15 cellular contexts compared by ENCODE assay signal in genomic region chr17:3528604-3529511, GRCh38. TPM values are rescaled to one million over a fixed set of nuclear protein-coding genes. Genes with fewer than 3 reads are reported as not detected.
DNase-seq lines count a peak whose midpoint lies in the region; ATAC-seq and TF ChIP-seq lines count a peak whose summit lies in the region.
"Had no signal": no experiment of that assay in that cellular context is flagged by ENCODE, and none has a peak within 500 bp of the region (broad histone marks: within the 10 kb centered on the region; RNA-seq: fewer than 3 reads in every experiment).

No MANE protein-coding gene starts in this region.

- H3K9me3 ChIP-seq in PC-9 (ENCODE audit: insufficient read depth, low read depth) (no peaks in the 10 kb centered on the region), ovary (no peaks in the 10 kb centered on the region), OCI-LY7 (ENCODE audit: low read length) (no peaks in the 10 kb centered on the region)
- H3K9me3 ChIP-seq: colonic mucosa, Peyer's patch had no signal

- H3K4me3 ChIP-seq in PC-9 (no peak overlapping the region), ovary (no peak overlapping the region), OCI-LY7 (ENCODE audit: low read depth, low read length, poor library complexity, severe bottlenecking) (no peak overlapping the region)
- H3K4me3 ChIP-seq: colonic mucosa, Peyer's patch had no signal

- H3K36me3 ChIP-seq in PC-9 (ENCODE audit: low read depth) (no peaks in the 10 kb centered on the region), ovary (no peaks in the 10 kb centered on the region), OCI-LY7 (ENCODE audit: insufficient read depth, low read length) (no peaks in the 10 kb centered on the region)
- H3K36me3 ChIP-seq: colonic mucosa, Peyer's patch had no signal

- TF ChIP-seq EP300 in ovary (IDR thresholded peaks at IDR 0.05) = no peak

- H3K4me1 ChIP-seq in PC-9 (replicated peaks; ENCODE audit: insufficient read depth) = peaks cover 6% of the 10 kb centered on the region; the same call in 1 of the 2 replicates
- peaks cover 18% of the 10 kb centered on the region for H3K4me1 ChIP-seq in ovary (ENCODE audit: insufficient read depth)
- no peaks in the 10 kb centered on the region for H3K4me1 ChIP-seq in OCI-LY7 (ENCODE audit: insufficient read depth, low read length, poor library complexity, severe bottlenecking)
- H3K4me1 ChIP-seq: colonic mucosa had no signal

- BruUV-seq in PC-9 (replicated peaks; lab: Mats Ljungman, UMichigan) = no TSS peak
- BruUV-seq in OCI-LY7 (replicated peaks; lab: Mats Ljungman, UMichigan) = no TSS peak

- H3K27me3 ChIP-seq in PC-9 (ENCODE audit: insufficient read depth, low read depth) (no peaks in the 10 kb centered on the region), ovary (no peaks in the 10 kb centered on the region)
- H3K27me3 ChIP-seq: colonic mucosa, Peyer's patch had no signal

- no peak for TF ChIP-seq POLR2A in ovary (IDR thresholded peaks at IDR 0.05)

- CTCF ChIA-PET in PC-9 (lab: Charles Lee) (no interaction called here), OCI-LY7 (lab: Charles Lee; ENCODE audit: unreplicated experiment) (no interaction called here)

- POLR2A ChIA-PET in PC-9 (lab: Charles Lee; ENCODE audit: unreplicated experiment) (no interaction called here), OCI-LY7 (lab: Charles Lee) (no interaction called here)

- intact Hi-C loops in PC-9 (cut with micrococcal nuclease; ENCODE audit: unreplicated experiment) (no loop called here), ovary (cut with DNase I) (no loop called here), OCI-LY7 (cut with micrococcal nuclease; ENCODE audit: unreplicated experiment) (no loop called here)

- 42 to 70% (median 53%) methylated on average over 21 of the region's 21 CpGs for WGBS in ovary, 3 donors

- ATAC-seq in esophagus mucosa (peak; percentile 51), GM21786 (IDR thresholded peaks at IDR 0.05; ENCODE audit: unreplicated experiment) (no peak)

- TF ChIP-seq CTCF in PC-9 (conservative IDR thresholded peaks at IDR 0.05) (no peak), ovary (IDR thresholded peaks at IDR 0.05) (no peak), OCI-LY7 (conservative IDR thresholded peaks at IDR 0.05; ENCODE audit: low read length) (no peak)

- H3K4me2 ChIP-seq in PC-9 (peak overlapping the region; percentile 42), OCI-LY7 (ENCODE audit: low read length) (no peak overlapping the region)
- H3K4me2 ChIP-seq: KMS-11 had no signal

- H3K27ac ChIP-seq in PC-9 = no peak overlapping the region
- H3K27ac ChIP-seq in ovary = peak overlapping the region in 1 of 2 donors; percentile 75
- no peak overlapping the region for H3K27ac ChIP-seq in OCI-LY7 (ENCODE audit: low read depth, low read length, poor library complexity, severe bottlenecking)
- H3K27ac ChIP-seq: colonic mucosa, KMS-11 had no signal

- H3K79me2 ChIP-seq in PC-9 (ENCODE audit: low read depth) (no peaks in the 10 kb centered on the region), OCI-LY7 (ENCODE audit: insufficient read depth, low read depth, low read length) (no peaks in the 10 kb centered on the region)

- H2AFZ ChIP-seq in PC-9 (no peak overlapping the region), OCI-LY7 (ENCODE audit: low read length) (no peak overlapping the region)

- H4K20me1 ChIP-seq in PC-9 (ENCODE audit: insufficient read depth) = no peaks in the 10 kb centered on the region
- no peaks in the 10 kb centered on the region for H4K20me1 ChIP-seq in OCI-LY7 (ENCODE audit: insufficient read depth, low read length)

- DNase-seq in Daoy (ENCODE audit: low read depth) = peak; percentile 57
- peak; percentile 58 to 62 for DNase-seq in PC-9
- DNase-seq in ovary = peak in 3 of 5 donors; percentile 21 to 48 (median 29)
- no peak for DNase-seq in NCI-H526 treated with DMSO at 0.1 percent for 48 hours (lab: John Stamatoyannopoulos, UW)
- DNase-seq in OCI-LY7 (ENCODE audit: low spot score) = no peak
- no peak for DNase-seq in CD1c-positive myeloid dendritic cell (ENCODE audit: extremely low spot score)
- DNase-seq: colonic mucosa; foreskin melanocyte; NCI-H2171 treated with DMSO at 0.1 percent for 48 hours; Peyer's patch; stimulated activated CD4-positive, alpha-beta T cell treated with anti-CD3 and anti-CD28 coated beads, Interleukin-2, amount 100 ng/mL, for 24 hours had no signal

- no peaks in the 10 kb centered on the region for H3F3A ChIP-seq in PC-9 (ENCODE audit: insufficient read depth, low read depth)

- no peaks in the 10 kb centered on the region for H3K9me2 ChIP-seq in PC-9 (ENCODE audit: insufficient read depth)
- H3K9me2 ChIP-seq in OCI-LY7 (ENCODE audit: insufficient read depth, low read length) = no peaks in the 10 kb centered on the region

RNA-seq across cellular contexts. Expression of gene TRPV3, which starts 28.8 kb away (rescaled TPM):
- total RNA-seq in Daoy (2014; rRNA removed; shearing (Covaris generic)) = 0.42 and 0.97 TPM in 2 replicates
- 1.5 and 1.9 TPM in 2 replicates for total RNA-seq in PC-9 (2021)
- 1.3 TPM for total RNA-seq in esophagus mucosa
- total RNA-seq in ovary = 1 to 10 TPM in 5 of 7 donors, under 1 TPM in 2; 0.12 to 5.8 (median 2.2) TPM
- 1 to 10 TPM in 1 of 2 donors, under 1 TPM in 1; 0.85 to 1.3 TPM for polyA plus RNA-seq in ovary
- total RNA-seq in OCI-LY7 (2014; rRNA removed; shearing (Covaris generic)) = not detected in 2 replicates
- total RNA-seq in OCI-LY7 (2022) = 0.06 TPM in 1 of 2 replicates, not detected in the other

RNA-seq across cellular contexts. Expression of gene ASPA, which starts 53.1 kb away (rescaled TPM):
- total RNA-seq in Daoy (2014; rRNA removed; shearing (Covaris generic)) = not detected in 2 replicates
- total RNA-seq in PC-9 (2021) (not detected in 2 replicates), esophagus mucosa (0.56 TPM), ovary (10 to 100 TPM in 1 of 7 donors, 1 to 10 TPM in 4, under 1 TPM in 2; 0.46 to 10.3 (median 2.9) TPM), OCI-LY7 (2022) (not detected in 2 replicates)
- 1 to 10 TPM; 1.9 to 7.7 TPM for polyA plus RNA-seq in ovary
- not detected in 2 replicates for total RNA-seq in OCI-LY7 (2014; rRNA removed; shearing (Covaris generic))
- total RNA-seq: T-helper 2 cell treated with Interferon-gamma antibody and Interleukin-4, amounts not matched to agents 100 ng/mL and 5 ng/mL, for 36 hours had no signal

RNA-seq across cellular contexts. Expression of gene SPATA22, which starts 57.2 kb away (rescaled TPM):
- total RNA-seq in Daoy (2014; rRNA removed; shearing (Covaris generic)) = not detected in 2 replicates
- total RNA-seq in PC-9 (2021) (not detected in 2 replicates), esophagus mucosa (not detected), ovary (under 1 TPM in 2 of 7 donors, not detected in 5; 0.40 to 0.89 TPM), OCI-LY7 (2022) (not detected in 2 replicates)
- polyA plus RNA-seq in ovary = under 1 TPM in 1 of 2 donors, not detected in 1; 0.30 TPM
- total RNA-seq in OCI-LY7 (2014; rRNA removed; shearing (Covaris generic)) = not detected in 2 replicates
- total RNA-seq: colonic mucosa; Peyer's patch; T-helper 2 cell treated with Interferon-gamma antibody and Interleukin-4, amounts not matched to agents 100 ng/mL and 5 ng/mL, for 36 hours had no signal

Comparison
In these comparisons a context has a peak if more than half of its experiments do, and no peak if none do; other contexts are left out.
1. DNase-seq: peak in Daoy (single experiment), PC-9 (2 of 2) and ovary (3 of 5); none in NCI-H526 treated with DMSO at 0.1 percent for 48 hours (single experiment), OCI-LY7 (single experiment) and CD1c-positive myeloid dendritic cell (single experiment).